ENCODE assay signal across 11 cellular contexts in the genomic region with DNA sequence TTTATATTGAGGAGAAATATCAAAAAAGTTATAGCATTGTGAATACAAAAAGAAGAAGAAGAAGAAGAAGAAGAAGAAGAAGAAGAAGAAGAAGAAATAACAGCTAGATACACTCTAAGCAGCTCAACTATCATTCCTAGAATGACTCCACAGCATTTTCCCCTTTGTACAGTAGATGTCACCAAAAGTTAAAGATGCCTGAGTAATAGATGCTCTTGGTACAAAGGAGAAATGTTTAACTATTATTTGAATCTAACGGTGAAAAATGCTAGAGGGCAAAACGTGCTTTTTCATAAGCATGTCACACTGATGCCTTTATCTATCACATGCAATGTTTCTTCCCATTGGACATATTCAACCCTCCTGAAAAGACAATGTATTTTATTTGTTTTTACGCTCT.
DNase-seq lines count a peak whose midpoint lies in the region; ATAC-seq and TF ChIP-seq lines count a peak whose summit lies in the region.
"Had no signal": no experiment of that assay in that cellular context is flagged by ENCODE, and none has a peak within 500 bp of the region (broad histone marks: within the 10 kb centered on the region; RNA-seq: fewer than 3 reads in every experiment).

No MANE protein-coding gene starts in this region.

- H3K27me3 ChIP-seq in GM23248 (replicated peaks; ENCODE audit: insufficient read depth) (no peaks in the 10 kb centered on the region), OCI-LY3 (ENCODE audit: low read depth, low read length) (no peaks in the 10 kb centered on the region)

- no peak overlapping the region for H3K4me3 ChIP-seq in GM23248
- no peak overlapping the region for H3K4me3 ChIP-seq in OCI-LY3 (ENCODE audit: low read length)
- no peak overlapping the region for H3K4me3 ChIP-seq in fibroblast of villous mesenchyme (ENCODE audit: low read depth, low read length)

- H3K4me1 ChIP-seq in GM23248 (ENCODE audit: insufficient read depth) (peaks cover 10% of the 10 kb centered on the region), OCI-LY3 (ENCODE audit: low read length) (peaks cover 5% of the 10 kb centered on the region; the same call in 1 of the 2 replicates)

- H3K27ac Mint-ChIP-seq in T-helper 17 cell = no peak overlapping the region
- H3K27ac Mint-ChIP-seq: activated naive CD8-positive, alpha-beta T cell treated with anti-CD3 and anti-CD28 coated beads, Interleukin-2, amount 10 ng/mL, durations not matched to agents 7 days and 5 days had no signal

- H3K4me3 Mint-ChIP-seq in T-helper 17 cell = no peak overlapping the region
- H3K4me3 Mint-ChIP-seq: activated naive CD8-positive, alpha-beta T cell treated with anti-CD3 and anti-CD28 coated beads, Interleukin-2, amount 10 ng/mL, durations not matched to agents 7 days and 5 days had no signal

- no peak overlapping the region for H2AFZ ChIP-seq in GM23248
- H2AFZ ChIP-seq in OCI-LY3 (ENCODE audit: low read depth, low read length) = no peak overlapping the region; the same call in 1 of the 2 replicates

- ATAC-seq in HG02642 (IDR thresholded peaks at IDR 0.05; ENCODE audit: poor library complexity, unreplicated experiment) = no peak
- ATAC-seq in T-helper 17 cell = no peak

- no peaks in the 10 kb centered on the region for H3K27me3 Mint-ChIP-seq in T-helper 17 cell

- WGBS in GM23248 (ENCODE audit: low coverage in 1 of 2, low lambda C conversion rate in 2 of 2, missing lambda C conversion rate in 2 of 2), 2 experiments = 42 to 47% methylated on average over 3 of the region's 3 CpGs

- no peaks in the 10 kb centered on the region for H3K36me3 ChIP-seq in GM23248 (ENCODE audit: low read depth)
- H3K36me3 ChIP-seq in OCI-LY3 (replicated peaks; ENCODE audit: low read depth, low read length) = no peaks in the 10 kb centered on the region

- H3K4me2 ChIP-seq in GM23248 (ENCODE audit: unreplicated experiment) (no peak overlapping the region), OCI-LY3 (ENCODE audit: low read length) (no peak overlapping the region)

- H3K9me2 ChIP-seq in GM23248 (ENCODE audit: insufficient read depth) = no peaks in the 10 kb centered on the region

- in situ Hi-C loops in GM23248 (cut with MboI) = loop anchor here (25.0 kb wide), 1 partner anchor 401 kb away; the partner anchor contains the start of gene MMRN1

- no peaks in the 10 kb centered on the region for H4K20me1 ChIP-seq in GM23248 (ENCODE audit: insufficient read depth)
- no peaks in the 10 kb centered on the region for H4K20me1 ChIP-seq in OCI-LY3 (ENCODE audit: insufficient read depth, low read length)

- no peaks in the 10 kb centered on the region for H3K36me3 Mint-ChIP-seq in T-helper 17 cell (ENCODE audit: low read depth)
- H3K36me3 Mint-ChIP-seq: activated naive CD8-positive, alpha-beta T cell treated with anti-CD3 and anti-CD28 coated beads, Interleukin-2, amount 10 ng/mL, durations not matched to agents 7 days and 5 days had no signal

- no peak overlapping the region for H3K27ac ChIP-seq in GM23248
- H3K27ac ChIP-seq in OCI-LY3 (ENCODE audit: low read length) = no peak overlapping the region

- H3K79me2 ChIP-seq in GM23248 (ENCODE audit: insufficient read depth) = no peaks in the 10 kb centered on the region
- H3K79me2 ChIP-seq in OCI-LY3 (ENCODE audit: low read length) = no peaks in the 10 kb centered on the region

- H3K4me1 Mint-ChIP-seq in T-helper 17 cell = no peaks in the 10 kb centered on the region
- H3K4me1 Mint-ChIP-seq: activated naive CD8-positive, alpha-beta T cell treated with anti-CD3 and anti-CD28 coated beads, Interleukin-2, amount 10 ng/mL, durations not matched to agents 7 days and 5 days had no signal

- H3F3A ChIP-seq in GM23248 (ENCODE audit: insufficient read depth) = no peaks in the 10 kb centered on the region

- DNase-seq in AG20443 (ENCODE audit: low spot score) (peak; percentile 26), GM23248 (peak; percentile 59), fibroblast of villous mesenchyme (ENCODE audit: low read depth) (peak; percentile 59), T-helper 17 cell (no peak), NCI-H2196 (lab: John Stamatoyannopoulos, UW; ENCODE audit: unreplicated experiment) (no peak)
- DNase-seq in stimulated activated naive CD4-positive, alpha-beta T cell treated with Interleukin-2 at 50 U/mL for 16 hours (lab: John Stamatoyannopoulos, UW) = no peak
- DNase-seq: activated naive CD8-positive, alpha-beta T cell treated with anti-CD3 and anti-CD28 coated beads, Interleukin-2, amount 10 ng/mL, durations not matched to agents 7 days and 5 days; NCI-H2081 treated with DMSO at 0.1 percent for 48 hours; occipital lobe had no signal

- TF ChIP-seq CTCF in OCI-LY3 (IDR thresholded peaks at IDR 0.05; ENCODE audit: low read depth, low read length) = peak; percentile 56
- peak; percentile 60 for TF ChIP-seq CTCF in fibroblast of villous mesenchyme (IDR thresholded peaks at IDR 0.05; ENCODE audit: insufficient read depth, low read depth, low read length)

- H3K9me3 ChIP-seq in GM23248 (ENCODE audit: low read depth) = no peaks in the 10 kb centered on the region
- no peaks in the 10 kb centered on the region for H3K9me3 ChIP-seq in OCI-LY3 (ENCODE audit: insufficient read depth, low read length)
- H3K9me3 ChIP-seq in T-helper 17 cell (ENCODE audit: control insufficient read depth, low read length, poor library complexity, severe bottlenecking) = no peaks in the 10 kb centered on the region

- no peak overlapping the region for H3K9ac ChIP-seq in GM23248
- H3K9ac ChIP-seq in OCI-LY3 (ENCODE audit: low read length) = no peak overlapping the region

Comparison
In these comparisons a context has a peak if more than half of its experiments do, and no peak if none do; other contexts are left out.
1. DNase-seq: peak in AG20443 (single experiment), GM23248 (single experiment) and fibroblast of villous mesenchyme (single experiment); none in stimulated activated naive CD4-positive, alpha-beta T cell treated with Interleukin-2 at 50 U/mL for 16 hours (single experiment), T-helper 17 cell (0 of 3) and NCI-H2196 (single experiment).